ENCODE assay signal across 9 cellular contexts in the genomic region with DNA sequence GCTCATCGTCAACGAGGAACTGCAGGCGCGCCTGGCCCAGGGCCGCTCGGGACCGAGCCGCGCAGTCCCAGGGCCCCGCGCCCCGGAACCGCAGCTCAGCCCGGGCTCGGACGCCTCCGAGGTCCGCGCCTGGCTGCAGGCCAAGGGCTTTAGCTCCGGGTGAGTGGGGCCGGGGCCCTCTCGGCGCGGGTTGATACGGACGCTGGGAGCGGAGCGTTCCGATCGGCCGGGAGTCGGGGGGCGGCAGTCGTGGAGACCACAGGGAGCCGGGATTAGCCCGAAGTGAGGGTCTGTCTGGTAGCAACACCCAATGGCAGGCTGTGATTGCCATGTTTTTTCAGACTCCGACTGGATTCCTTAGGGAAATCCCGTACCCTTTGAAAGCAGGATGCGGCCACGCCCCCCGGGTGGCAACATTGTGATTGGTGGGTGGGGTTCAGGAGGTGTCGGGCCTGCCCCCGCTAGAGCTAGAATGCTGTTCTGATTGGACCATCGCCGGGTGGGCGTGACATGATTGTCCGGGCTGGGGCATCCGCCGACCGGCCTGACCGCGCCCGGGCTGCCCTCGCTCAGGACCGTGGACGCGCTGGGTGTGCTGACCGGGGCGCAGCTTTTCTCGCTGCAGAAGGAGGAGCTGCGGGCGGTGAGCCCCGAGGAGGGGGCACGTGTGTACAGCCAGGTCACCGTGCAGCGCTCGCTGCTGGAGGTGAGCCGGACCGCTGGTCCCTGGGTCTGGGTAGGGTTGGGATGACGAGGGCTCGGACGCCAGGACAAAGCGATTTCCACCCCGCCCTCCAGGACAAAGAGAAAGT. TPM values are rescaled to one million over a fixed set of nuclear protein-coding genes. Genes with fewer than 3 reads are reported as not detected.
DNase-seq lines count a peak whose midpoint lies in the region; ATAC-seq and TF ChIP-seq lines count a peak whose summit lies in the region.
"Had no signal": no experiment of that assay in that cellular context is flagged by ENCODE, and none has a peak within 500 bp of the region (broad histone marks: within the 10 kb centered on the region; RNA-seq: fewer than 3 reads in every experiment).

No MANE protein-coding gene starts in this region.

- no peak for TF ChIP-seq POLR2A in suprapubic skin (IDR thresholded peaks at IDR 0.05)

- no peaks in the 10 kb centered on the region for H3K9me3 ChIP-seq in naive thymus-derived CD4-positive, alpha-beta T cell (ENCODE audit: control insufficient read depth in 2 of 3, low read length in 3 of 3)
- H3K9me3 ChIP-seq in suprapubic skin (no peaks in the 10 kb centered on the region), mammary epithelial cell (replicated peaks; ENCODE audit: insufficient read depth, low read length) (no peaks in the 10 kb centered on the region)

- no peak for TF ChIP-seq EP300 in suprapubic skin (IDR thresholded peaks at IDR 0.05)

- H3K4me1 ChIP-seq in naive thymus-derived CD4-positive, alpha-beta T cell (ENCODE audit: control insufficient read depth in 2 of 2, insufficient read depth in 2 of 2, low read length in 2 of 2), result peaks cover 12 to 26% of the 10 kb centered on the region in 2 donors
- H3K4me1 ChIP-seq in suprapubic skin (peaks cover 36% of the 10 kb centered on the region), mammary epithelial cell (ENCODE audit: insufficient read depth, low read length) (no peaks in the 10 kb centered on the region)

- H3K4me2 ChIP-seq in mammary epithelial cell (ENCODE audit: insufficient read depth, low read depth, low read length), result no peak overlapping the region
- H3K4me2 ChIP-seq: KMS-11 had no signal

- DNase-seq in ELF-1 (ENCODE audit: low read depth, low spot score), result peak; percentile 98
- DNase-seq in NCI-H526 (lab: John Stamatoyannopoulos, UW), result peak; percentile 87 to 98
- DNase-seq in foreskin melanocyte, result peak; percentile 93
- DNase-seq in naive thymus-derived CD4-positive, alpha-beta T cell, result peak in 5 of 9 donors; percentile 19 to 59 (median 36)
- DNase-seq in suprapubic skin (ENCODE audit: low spot score in 2 of 2), result peak; percentile 95 to 96
- no peak for DNase-seq in LoVo (ENCODE audit: low spot score)
- no peak for DNase-seq in mammary epithelial cell

- no peak overlapping the region for H3K27ac Mint-ChIP-seq in activated naive CD4-positive, alpha-beta T cell treated with anti-CD3 and anti-CD28 coated beads, Interleukin-2, amount 50 U/mL, for 24 hours
- no peak overlapping the region for H3K27ac Mint-ChIP-seq in naive thymus-derived CD4-positive, alpha-beta T cell

- dilution Hi-C loops in mammary epithelial cell (cut with HindIII; ENCODE audit: low sequenced_read_pairs), result no loop called here

- H3K36me3 Mint-ChIP-seq in activated naive CD4-positive, alpha-beta T cell treated with anti-CD3 and anti-CD28 coated beads, Interleukin-2, amount 50 U/mL, for 24 hours, result peaks cover 4% of the 10 kb centered on the region
- H3K36me3 Mint-ChIP-seq in naive thymus-derived CD4-positive, alpha-beta T cell, result peaks cover 0 to 26% (median 5%) of the 10 kb centered on the region in 5 donors

- BruUV-seq in mammary epithelial cell (replicated peaks; lab: Mats Ljungman, UMichigan), result no TSS peak

- no peaks in the 10 kb centered on the region for H4K20me1 ChIP-seq in mammary epithelial cell (ENCODE audit: insufficient read depth, low read length)

- CTCF ChIA-PET in naive thymus-derived CD4-positive, alpha-beta T cell (lab: Charles Lee), result no interaction called here
- CTCF ChIA-PET in mammary epithelial cell (lab: Charles Lee; ENCODE audit: low non-redundant PET), result no interaction called here

- POLR2A ChIA-PET in naive thymus-derived CD4-positive, alpha-beta T cell (lab: Charles Lee), result no interaction called here

- H3K79me2 ChIP-seq in mammary epithelial cell (ENCODE audit: insufficient read depth, low read length), result no peaks in the 10 kb centered on the region

- no peak overlapping the region for H2AFZ ChIP-seq in mammary epithelial cell (ENCODE audit: low read depth, low read length)

- no peak for TF ChIP-seq CTCF in suprapubic skin (IDR thresholded peaks at IDR 0.05)
- no peak for TF ChIP-seq CTCF in mammary epithelial cell (conservative IDR thresholded peaks at IDR 0.05 in 1 of 2, IDR thresholded peaks at IDR 0.05 in 1 of 2; ENCODE audit: extremely low read depth in 1 of 2, insufficient read depth in 1 of 2, low read depth in 1 of 2, low read length in 2 of 2)

- peak; percentile 63 for ATAC-seq in naive thymus-derived CD4-positive, alpha-beta T cell

- H3K27ac ChIP-seq in naive thymus-derived CD4-positive, alpha-beta T cell (ENCODE audit: low read depth, low read length), result no peak overlapping the region
- H3K27ac ChIP-seq in suprapubic skin, result no peak overlapping the region
- H3K27ac ChIP-seq in mammary epithelial cell (ENCODE audit: insufficient read depth, low read depth, low read length), result no peak overlapping the region
- H3K27ac ChIP-seq: KMS-11 had no signal

- peaks cover 32% of the 10 kb centered on the region for H3K4me1 Mint-ChIP-seq in activated naive CD4-positive, alpha-beta T cell treated with anti-CD3 and anti-CD28 coated beads, Interleukin-2, amount 50 U/mL, for 24 hours
- peaks cover 26 to 30% (median 29%) of the 10 kb centered on the region in 7 donors for H3K4me1 Mint-ChIP-seq in naive thymus-derived CD4-positive, alpha-beta T cell

- in situ Hi-C loops in mammary epithelial cell (cut with MboI; ENCODE audit: low sequenced_read_pairs in 2 of 2), result no loop called here

- 1% methylated on average over 23 of the region's 74 CpGs for WGBS in suprapubic skin
- WGBS in mammary epithelial cell (ENCODE audit: low coverage, missing lambda C conversion rate), result 77% methylated on average over 25 of the region's 74 CpGs

- H3K27me3 Mint-ChIP-seq in activated naive CD4-positive, alpha-beta T cell treated with anti-CD3 and anti-CD28 coated beads, Interleukin-2, amount 50 U/mL, for 24 hours, result peaks cover 45% of the 10 kb centered on the region
- peaks cover 47 to 60% (median 54%) of the 10 kb centered on the region in 5 donors for H3K27me3 Mint-ChIP-seq in naive thymus-derived CD4-positive, alpha-beta T cell

- peak overlapping the region; percentile 77 for H3K4me3 Mint-ChIP-seq in activated naive CD4-positive, alpha-beta T cell treated with anti-CD3 and anti-CD28 coated beads, Interleukin-2, amount 50 U/mL, for 24 hours
- peak overlapping the region; percentile 40 to 84 (median 73) for H3K4me3 Mint-ChIP-seq in naive thymus-derived CD4-positive, alpha-beta T cell

- H3K9me3 Mint-ChIP-seq in activated naive CD4-positive, alpha-beta T cell treated with anti-CD3 and anti-CD28 coated beads, Interleukin-2, amount 50 U/mL, for 24 hours, result no peaks in the 10 kb centered on the region
- peaks cover 0 to 3% (median 0%) of the 10 kb centered on the region in 11 donors for H3K9me3 Mint-ChIP-seq in naive thymus-derived CD4-positive, alpha-beta T cell

- intact Hi-C loops in naive thymus-derived CD4-positive, alpha-beta T cell (cut with micrococcal nuclease), result loop anchor here in 1 of 2 donors (10.0 kb wide), 1 partner anchor 168 kb away; the partner anchor contains the start of gene PPP6R1
- intact Hi-C loops in mammary epithelial cell (cut with micrococcal nuclease), result no loop called here

- peaks cover 0 to 14% (median 0%) of the 10 kb centered on the region in 3 experiments for H3K36me3 ChIP-seq in naive thymus-derived CD4-positive, alpha-beta T cell (ENCODE audit: control insufficient read depth in 2 of 3, insufficient read depth in 3 of 3, low read length in 3 of 3)
- H3K36me3 ChIP-seq in suprapubic skin (peaks cover 17% of the 10 kb centered on the region), mammary epithelial cell (ENCODE audit: insufficient read depth, low read length) (no peaks in the 10 kb centered on the region)

- H3K27me3 ChIP-seq in naive thymus-derived CD4-positive, alpha-beta T cell (ENCODE audit: control insufficient read depth in 2 of 2, insufficient read depth in 2 of 2, low read length in 2 of 2), result peaks cover 0 to 17% of the 10 kb centered on the region in 2 donors
- H3K27me3 ChIP-seq in suprapubic skin (peaks cover 41% of the 10 kb centered on the region), mammary epithelial cell (ENCODE audit: insufficient read depth, low read length) (no peaks in the 10 kb centered on the region)

- peak overlapping the region; percentile 17 for H3K4me3 ChIP-seq in naive thymus-derived CD4-positive, alpha-beta T cell (ENCODE audit: low read length)
- H3K4me3 ChIP-seq in suprapubic skin, result peak overlapping the region; percentile 51
- H3K4me3 ChIP-seq in mammary epithelial cell (replicated peaks in 1 of 3; ENCODE audit: insufficient read depth in 1 of 3, low read depth in 2 of 3, low read length in 3 of 3), result no peak overlapping the region

- no peak overlapping the region for H3K9ac ChIP-seq in mammary epithelial cell (ENCODE audit: insufficient read depth, low read length)
- H3K9ac ChIP-seq: KMS-11 had no signal

RNA-seq across cellular contexts. Expression of gene EPS8L1, which starts 11.3 kb away (rescaled TPM):
- total RNA-seq in naive thymus-derived CD4-positive, alpha-beta T cell, result 1 to 10 TPM in 4 of 5 experiments, under 1 TPM in 1; 0.76 to 6.8 (median 2.0) TPM
- under 1 TPM in 1 of 2 donors, not detected in 1; 0.09 TPM for polyA plus RNA-seq in naive thymus-derived CD4-positive, alpha-beta T cell
- total RNA-seq in suprapubic skin (100 to 1,000 TPM; 243 to 384 (median 304) TPM), mammary epithelial cell (10 to 100 TPM; 63.7 to 68.3 TPM)
- polyA plus RNA-seq in mammary epithelial cell, result 29.8 TPM
- polyA minus RNA-seq in mammary epithelial cell, result 23.0 TPM

RNA-seq across cellular contexts. Expression of gene RDH13, which starts 24.0 kb away (rescaled TPM):
- total RNA-seq in naive thymus-derived CD4-positive, alpha-beta T cell, result 10 to 100 TPM; 14.5 to 24.8 (median 19.0) TPM
- polyA plus RNA-seq in naive thymus-derived CD4-positive, alpha-beta T cell, result 10 to 100 TPM in 1 of 2 donors, 1 to 10 TPM in 1; 9.4 to 24.8 TPM
- total RNA-seq in suprapubic skin, result 100 to 1,000 TPM in 2 of 4 donors, 10 to 100 TPM in 2; 70.6 to 225 (median 108) TPM
- total RNA-seq in mammary epithelial cell, result 10 to 100 TPM; 18.0 to 19.8 TPM
- polyA plus RNA-seq in mammary epithelial cell, result 17.0 TPM
- 20.5 TPM for polyA minus RNA-seq in mammary epithelial cell

RNA-seq across cellular contexts. Expression of gene PPP1R12C, which starts 30.5 kb away (rescaled TPM):
- 100 to 1,000 TPM; 107 to 180 (median 144) TPM for total RNA-seq in naive thymus-derived CD4-positive, alpha-beta T cell
- polyA plus RNA-seq in naive thymus-derived CD4-positive, alpha-beta T cell, result 1 to 10 TPM; 3.8 to 6.6 TPM
- 100 to 1,000 TPM in 1 of 4 donors, 10 to 100 TPM in 3; 51.7 to 126 (median 78.7) TPM for total RNA-seq in suprapubic skin
- total RNA-seq in mammary epithelial cell, result 10 to 100 TPM; 29.8 to 74.8 TPM
- 27.5 TPM for polyA plus RNA-seq in mammary epithelial cell
- polyA minus RNA-seq in mammary epithelial cell, result 6.7 TPM

RNA-seq across cellular contexts. Expression of gene GP6, which starts 48.9 kb away (rescaled TPM):
- 1 to 10 TPM in 1 of 5 experiments, under 1 TPM in 4; 0.27 to 1.2 (median 0.51) TPM for total RNA-seq in naive thymus-derived CD4-positive, alpha-beta T cell
- polyA plus RNA-seq in naive thymus-derived CD4-positive, alpha-beta T cell, result under 1 TPM; 0.14 to 0.33 TPM
- total RNA-seq in suprapubic skin, result 1 to 10 TPM in 2 of 4 donors, under 1 TPM in 1, not detected in 1; 0.42 to 2.6 (median 1.7) TPM
- total RNA-seq in mammary epithelial cell, result under 1 TPM in 1 of 2 donors, not detected in 1; 0.17 TPM
- polyA plus RNA-seq in mammary epithelial cell, result 0.03 TPM
- polyA minus RNA-seq in mammary epithelial cell, result not detected

Comparison
In these comparisons a context has a peak if more than half of its experiments do, and no peak if none do; other contexts are left out.
1. DNase-seq: peak in ELF-1 (single experiment), NCI-H526 (2 of 2), foreskin melanocyte (single experiment), naive thymus-derived CD4-positive, alpha-beta T cell (5 of 9) and suprapubic skin (2 of 2); none in LoVo (single experiment) and mammary epithelial cell (single experiment).
2. H3K4me3 ChIP-seq: peak in naive thymus-derived CD4-positive, alpha-beta T cell (single experiment) and suprapubic skin (single experiment); none in mammary epithelial cell (0 of 3).
3. RNA of gene EPS8L1, which starts 11.3 kb away (total RNA-seq): 243 to 384 TPM in suprapubic skin and 63.7 to 68.3 TPM in mammary epithelial cell; 0.76 to 6.8 TPM in naive thymus-derived CD4-positive, alpha-beta T cell; every median in the first group is over 4 times any median in the second.